In the genomic region with DNA sequence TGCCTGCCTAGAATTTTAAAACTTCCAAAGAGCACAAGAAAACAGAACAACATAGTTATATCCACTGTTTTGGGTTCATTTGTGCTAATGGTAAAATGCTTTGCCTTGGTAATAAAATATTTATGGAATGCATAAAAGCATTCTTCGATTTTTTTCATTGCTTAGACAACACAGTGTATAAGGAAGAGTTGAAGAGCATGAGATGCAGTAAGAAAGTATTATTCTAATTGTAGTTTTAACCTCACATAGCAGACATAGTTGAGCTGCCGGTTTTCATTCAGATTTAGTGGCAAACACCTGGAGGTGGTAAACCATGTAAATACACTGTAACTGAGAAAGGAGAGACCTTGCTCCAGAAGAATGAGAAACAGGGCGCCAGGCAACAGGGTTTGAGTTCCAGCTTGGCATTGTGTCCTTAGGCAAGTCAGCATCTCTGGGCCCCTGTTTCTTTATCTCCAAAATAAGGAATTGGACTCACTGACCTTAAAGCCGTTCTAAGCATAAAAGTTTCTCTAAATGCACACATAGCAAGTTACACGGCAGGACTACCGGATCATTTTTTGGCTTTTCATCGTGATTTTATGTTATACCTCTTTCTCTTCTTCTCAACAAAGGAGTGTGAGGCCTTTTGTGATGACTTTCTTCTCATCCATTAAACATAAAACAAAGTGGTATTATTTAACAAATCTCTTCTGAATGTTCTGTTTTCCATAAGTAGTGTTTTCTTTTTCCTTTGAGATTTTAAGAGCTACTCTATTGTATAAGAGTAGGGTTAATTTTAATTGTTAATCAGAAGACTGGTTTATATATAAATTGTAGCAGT, we compare ENCODE assay signal across 11 cellular contexts. TPM values are rescaled to one million over a fixed set of nuclear protein-coding genes. Genes with fewer than 3 reads are reported as not detected.
A peak's percentile ranks its signal among the peaks of the same experiment; 100 is the strongest.
DNase-seq lines count a peak whose midpoint lies in the region; ATAC-seq and TF ChIP-seq lines count a peak whose summit lies in the region.
"Had no signal": no experiment of that assay in that cellular context is flagged by ENCODE, and none has a peak within 500 bp of the region (broad histone marks: within the 10 kb centered on the region; RNA-seq: fewer than 3 reads in every experiment).

No MANE protein-coding gene starts in this region.

- intact Hi-C loops in heart left ventricle (cut with DNase I) (loop anchor here in 3 of 10 donors (10.0 kb wide), 3 partner anchors 155 to 265 kb away; a partner anchor contains a TSS), left ventricle myocardium superior (cut with micrococcal nuclease) (no loop called here)

- H3K36me3 ChIP-seq in heart left ventricle = no peaks in the 10 kb centered on the region

- no peaks in the 10 kb centered on the region for H3K27me3 ChIP-seq in heart left ventricle
- H3K27me3 ChIP-seq: BLaER1 treated with 17β-estradiol and CSF1 and Interleukin-3, amounts not matched to agents 10 nM and 100 nM; SJCRH30 had no signal

- in situ Hi-C loops in ACHN (cut with HindIII; ENCODE audit: low pct_ligation_motif_present, low pct_unique_long_range_greater_than_20kb, low sequenced_read_pairs) = no loop called here

- H3K27ac ChIP-seq in heart left ventricle = peak overlapping the region in 9 of 12 donors; percentile 4 to 64 (median 6)
- H3K27ac ChIP-seq in substantia nigra (ENCODE audit: low read depth, low read length, poor library complexity, severe bottlenecking) = peak overlapping the region; percentile 33
- H3K27ac ChIP-seq: BLaER1 treated with 17β-estradiol and CSF1 and Interleukin-3, amounts not matched to agents 10 nM and 100 nM; SJCRH30 had no signal

- no peak for TF ChIP-seq CTCF in heart left ventricle (IDR thresholded peaks at IDR 0.05)

- 34 to 42% (median 37%) methylated on average over 7 of the region's 7 CpGs for WGBS in heart left ventricle, 4 donors

- no peaks in the 10 kb centered on the region for H3K9me3 ChIP-seq in heart left ventricle

- H3K4me3 ChIP-seq in heart left ventricle = peak overlapping the region in 1 of 12 donors; percentile 1
- H3K4me3 ChIP-seq: BLaER1 treated with 17β-estradiol and CSF1 and Interleukin-3, amounts not matched to agents 10 nM and 100 nM; SJCRH30 had no signal

- ATAC-seq in heart left ventricle (no peak), left ventricle myocardium superior (no peak)

- no peak for TF ChIP-seq POLR2A in heart left ventricle (IDR thresholded peaks at IDR 0.05)

- H3K4me1 ChIP-seq in heart left ventricle = peaks cover 10 to 92% (median 81%) of the 10 kb centered on the region in 12 donors
- H3K4me1 ChIP-seq: SJCRH30 had no signal

- DNase-seq in heart left ventricle (no peak), left ventricle myocardium superior (no peak), astrocyte of the hippocampus (ENCODE audit: low read depth, low spot score) (peak; percentile 78), iPS-NIHi7 (ENCODE audit: extremely low spot score) (peak; percentile 46), substantia nigra (lab: John Stamatoyannopoulos, UW) (peak in 4 of 49 donors; percentile 9 to 23 (median 14)), HT-29 (ENCODE audit: low spot score) (no peak), ACHN (no peak), SHP77 treated with DMSO at 0.1 percent for 48 hours (lab: John Stamatoyannopoulos, UW) (no peak)
- DNase-seq: NCI-H1048, SJCRH30 had no signal

RNA-seq across cellular contexts. Expression of a gene that starts 7.9 kb away (rescaled TPM):
- total RNA-seq in heart left ventricle (100 to 1,000 TPM; 175 to 972 (median 331) TPM), left ventricle myocardium superior (368 TPM)
- 1,000 to 10,000 TPM in 1 of 2 donors, 100 to 1,000 TPM in 1; 206 to 1,308 TPM for polyA plus RNA-seq in heart left ventricle
- total RNA-seq in HT-29 (2014; rRNA removed; shearing (Covaris generic)) = 23.1 and 27.8 TPM in 2 replicates

Comparison
In these comparisons a context has a peak if more than half of its experiments do, and no peak if none do; other contexts are left out.
1. DNase-seq: peak in astrocyte of the hippocampus (single experiment) and iPS-NIHi7 (single experiment); none in heart left ventricle (0 of 5), left ventricle myocardium superior (single experiment), HT-29 (single experiment), ACHN (single experiment) and SHP77 treated with DMSO at 0.1 percent for 48 hours (single experiment).